In the genomic region with DNA sequence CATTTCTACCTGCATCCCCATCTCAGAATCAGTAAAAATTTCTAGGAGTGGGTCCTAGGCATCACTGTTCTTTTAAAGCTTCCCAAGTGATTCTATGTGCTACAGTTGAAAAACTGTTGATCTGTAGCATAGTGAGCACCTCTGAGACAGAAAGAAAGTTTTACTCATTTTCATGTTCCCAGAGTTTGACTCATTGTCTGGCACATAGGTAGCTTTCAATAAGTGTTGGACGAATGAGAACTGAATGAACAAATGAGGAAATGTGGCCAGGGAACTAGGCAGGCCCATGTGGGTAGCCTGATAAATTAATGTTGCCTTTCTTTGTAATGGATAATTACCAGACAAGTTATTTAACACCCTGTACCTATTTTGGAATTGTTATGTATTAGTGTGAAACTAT, we compare ENCODE assay signal across 29 cellular contexts.
"Had no signal": no experiment of that assay in that cellular context is flagged by ENCODE, and none has a peak within 500 bp of the region (broad histone marks: within the 10 kb centered on the region; RNA-seq: fewer than 3 reads in every experiment).

No MANE protein-coding gene starts in this region.

- H3K4me3 ChIP-seq: colonic mucosa, coronary artery, dorsolateral prefrontal cortex, esophagus muscularis mucosa, esophagus squamous epithelium, gastrocnemius medialis, gastroesophageal sphincter, heart left ventricle, heart right ventricle had no signal

- H3K36me3 ChIP-seq: colonic mucosa, esophagus muscularis mucosa, esophagus squamous epithelium, gastrocnemius medialis, gastroesophageal sphincter had no signal

- ATAC-seq: effector memory CD8-positive, alpha-beta T cell; esophagus mucosa; foreskin keratinocyte; gastrocnemius medialis; gastroesophageal sphincter; heart left ventricle; heart right ventricle had no signal

- H3K27me3 Mint-ChIP-seq: dendritic cell treated with granulocyte-macrophage colony-stimulating factor and Interleukin-4, amounts not matched to agents 40 ng/mL and 50 ng/mL, for 4 days; effector memory CD8-positive, alpha-beta T cell had no signal

- H3K4me1 Mint-ChIP-seq: endodermal cell had no signal

- FAIRE-seq: colon, endometrium, endothelial cell of umbilical vein, frontal cortex had no signal

- DNase-seq: colonic mucosa; cortex of kidney; dermis blood vessel endothelial cell; dorsolateral prefrontal cortex; effector CD4-positive, alpha-beta T cell; effector CD8-positive, alpha-beta T cell; effector memory CD4-positive, alpha-beta T cell; effector memory CD8-positive, alpha-beta T cell; endodermal cell; erythroblast; esophagus squamous epithelium; foreskin fibroblast; foreskin keratinocyte; foreskin melanocyte; gastrocnemius medialis; glutamatergic neuron; head of caudate nucleus; heart left ventricle; heart right ventricle had no signal

- H3K27me3 ChIP-seq: colonic mucosa, dorsolateral prefrontal cortex, esophagus muscularis mucosa, esophagus squamous epithelium, foreskin keratinocyte, gastrocnemius medialis, gastroesophageal sphincter, heart left ventricle, heart right ventricle had no signal

- H3K4me1 ChIP-seq: colonic mucosa, esophagus muscularis mucosa, esophagus squamous epithelium, foreskin keratinocyte, gastrocnemius medialis had no signal

- H3K27ac ChIP-seq: colonic mucosa, coronary artery, dorsolateral prefrontal cortex, epithelial cell of prostate, esophagus muscularis mucosa, esophagus squamous epithelium, foreskin keratinocyte, gastrocnemius medialis, gastroesophageal sphincter, heart left ventricle, heart right ventricle had no signal

- H3K9me3 Mint-ChIP-seq: dendritic cell treated with granulocyte-macrophage colony-stimulating factor and Interleukin-4, amounts not matched to agents 40 ng/mL and 50 ng/mL, for 4 days; endodermal cell had no signal

- H3K9me3 ChIP-seq: colonic mucosa, esophagus muscularis mucosa, esophagus squamous epithelium, gastrocnemius medialis, gastroesophageal sphincter, heart left ventricle had no signal

- H3K4me3 Mint-ChIP-seq: dendritic cell treated with granulocyte-macrophage colony-stimulating factor and Interleukin-4, amounts not matched to agents 40 ng/mL and 50 ng/mL, for 4 days; effector memory CD8-positive, alpha-beta T cell; endodermal cell had no signal

- H3K27ac Mint-ChIP-seq: dendritic cell treated with granulocyte-macrophage colony-stimulating factor and Interleukin-4, amounts not matched to agents 40 ng/mL and 50 ng/mL, for 4 days; effector memory CD8-positive, alpha-beta T cell; endodermal cell had no signal
